ENCODE assay signal across 8 cellular contexts in the genomic region with DNA sequence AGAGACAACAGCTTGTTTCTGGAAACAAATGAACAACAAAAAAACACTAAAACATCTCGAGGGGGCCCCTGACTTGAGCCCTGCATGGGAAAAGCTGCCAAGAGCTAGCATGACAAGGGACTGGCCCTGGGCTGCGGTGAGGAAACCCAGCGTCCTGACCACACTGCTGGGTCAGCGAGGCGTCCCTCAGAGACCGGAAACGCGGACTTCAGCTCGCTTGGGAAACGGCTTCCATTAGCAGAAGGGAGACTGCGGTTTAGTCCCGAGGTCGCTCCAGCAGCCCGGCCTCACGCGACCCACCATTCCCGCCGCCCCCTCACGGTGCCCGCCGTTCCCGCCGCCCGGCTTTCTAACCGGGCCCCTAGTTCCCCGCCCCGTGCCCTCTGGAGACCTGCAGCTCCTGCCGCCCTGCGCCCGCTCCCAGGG. TPM values are rescaled to one million over a fixed set of nuclear protein-coding genes. Genes with fewer than 3 reads are reported as not detected.
DNase-seq lines count a peak whose midpoint lies in the region; ATAC-seq, FAIRE-seq and TF ChIP-seq lines count a peak whose summit lies in the region.

No MANE protein-coding gene starts in this region.

- intact Hi-C loops in Panc1 (cut with micrococcal nuclease; ENCODE audit: unreplicated experiment) = no loop called here
- intact Hi-C loops in MCF 10A (cut with micrococcal nuclease) = loop anchor here (5.0 to 10.0 kb wide), 2 partner anchors 572 to 914 kb away; no protein-coding TSS in a partner anchor

- peaks cover 23% of the 10 kb centered on the region for H3K4me1 Mint-ChIP-seq in MCF 10A (ENCODE audit: insufficient read depth, unreplicated experiment)

- no TSS peak for BruUV-seq in Panc1 (replicated peaks; lab: Mats Ljungman, UMichigan)
- no TSS peak for BruUV-seq in MCF 10A (replicated peaks; lab: Mats Ljungman, UMichigan)

- POLR2A ChIA-PET in Panc1 (lab: Charles Lee) (interaction anchor here (1.2 kb wide), 1 partner anchor 49 kb away, joined by 6 read pairs; no protein-coding TSS in a partner anchor), MCF 10A (lab: Yijun Ruan, JAX) (interaction anchor here (0.6 to 2.0 kb wide), 21 partner anchors 8 to 1606 kb away, joined by 3 to 14 read pairs (median 3); no protein-coding TSS in a partner anchor)

- TF ChIP-seq CTCF in Panc1 (IDR thresholded peaks at IDR 0.05) (no peak), MCF 10A (IDR thresholded peaks at IDR 0.05; ENCODE audit: unreplicated experiment) (no peak), retinal pigment epithelial cell (conservative IDR thresholded peaks at IDR 0.05; ENCODE audit: low read depth, low read length) (no peak)

- no peaks in the 10 kb centered on the region; the same call in 1 of the 2 replicates for H3K4me1 ChIP-seq in Panc1 (ENCODE audit: control insufficient read depth, insufficient read depth, low read length)
- H3K4me1 ChIP-seq in iPS-18a (ENCODE audit: control insufficient read depth, low read depth, low read length) = peaks cover 18% of the 10 kb centered on the region

- H3K27me3 ChIP-seq in Panc1 (ENCODE audit: control insufficient read depth, insufficient read depth, low read length) = no peaks in the 10 kb centered on the region
- H3K27me3 ChIP-seq in iPS-18a (ENCODE audit: control insufficient read depth, insufficient read depth, low read length) = peaks cover 17% of the 10 kb centered on the region

- peak overlapping the region; percentile 89 for H3K27ac ChIP-seq in Panc1 (ENCODE audit: low read length)
- no peak overlapping the region for H3K27ac ChIP-seq in iPS-18a (ENCODE audit: low read length)

- no peaks in the 10 kb centered on the region for H3K9me3 ChIP-seq in Panc1 (ENCODE audit: control insufficient read depth, insufficient read depth, low read depth, low read length)
- no peaks in the 10 kb centered on the region for H3K9me3 ChIP-seq in iPS-18a (ENCODE audit: control insufficient read depth, low read depth, low read length)

- peak overlapping the region; percentile 93 for H3K4me3 Mint-ChIP-seq in MCF 10A (ENCODE audit: unreplicated experiment)

- no peaks in the 10 kb centered on the region for H3K36me3 ChIP-seq in Panc1 (ENCODE audit: control insufficient read depth, insufficient read depth, low read length)
- no peaks in the 10 kb centered on the region for H3K36me3 ChIP-seq in iPS-18a (ENCODE audit: control insufficient read depth, low read depth, low read length)

- in situ Hi-C loops in Panc1 (cut with HindIII; ENCODE audit: low pct_unique_long_range_greater_than_20kb, low sequenced_read_pairs) = no loop called here

- no peaks in the 10 kb centered on the region for H3K27me3 Mint-ChIP-seq in MCF 10A (ENCODE audit: insufficient read depth, unreplicated experiment)

- H3K27ac Mint-ChIP-seq in MCF 10A (ENCODE audit: low read depth, unreplicated experiment) = peak overlapping the region; percentile 98

- H3K36me3 Mint-ChIP-seq in MCF 10A (ENCODE audit: insufficient read depth, unreplicated experiment) = peaks cover 9% of the 10 kb centered on the region

- ATAC-seq in HG02973 (IDR thresholded peaks at IDR 0.05; ENCODE audit: unreplicated experiment) = peak; percentile 19
- ATAC-seq in Panc1 = peak; percentile 72

- CTCF ChIA-PET in Panc1 (lab: Charles Lee) (no interaction called here), MCF 10A (lab: Yijun Ruan, JAX) (interaction anchor here (0.9 to 1.0 kb wide), 3 partner anchors 21 to 784 kb away, joined by 3 read pairs; no protein-coding TSS in a partner anchor)

- peak overlapping the region; percentile 73 for H3K9ac ChIP-seq in iPS-18a (ENCODE audit: low read length)

- H3K4me3 ChIP-seq in Panc1 (ENCODE audit: low read depth in 2 of 2, low read length in 2 of 2) (peak overlapping the region; percentile 69 to 76), iPS-18a (ENCODE audit: low read length) (peak overlapping the region; percentile 72), retinal pigment epithelial cell (ENCODE audit: low read length) (peak overlapping the region; percentile 71)

- peak; percentile 78 for FAIRE-seq in GM18507 (lab: Jason Lieb, UNC)

- DNase-seq in AG20443 (ENCODE audit: low spot score) (peak; percentile 88), GM18507 (ENCODE audit: extremely low spot score, insufficient read length, low read depth) (no peak), Panc1 (ENCODE audit: low read depth, low spot score) (no peak), MCF 10A (ENCODE audit: unreplicated experiment) (peak; percentile 69), retinal pigment epithelial cell (ENCODE audit: low read depth) (peak; percentile 24), NCI-H1048 (lab: John Stamatoyannopoulos, UW) (no peak)

- no peaks in the 10 kb centered on the region for H3K9me3 Mint-ChIP-seq in MCF 10A (ENCODE audit: unreplicated experiment)

RNA-seq across cellular contexts. Expression of gene CCDC122, which starts 0.6 kb away (rescaled TPM):
- total RNA-seq in Panc1 (2021; ENCODE audit: unreplicated experiment) (5.2 TPM), MCF 10A (2022) (15.7 and 16.3 TPM in 2 replicates)
- polyA plus RNA-seq in Panc1 (2012; ENCODE audit: insufficient read length) = 2.0 TPM

RNA-seq across cellular contexts. Expression of gene LACC1, which starts 0.8 kb away (rescaled TPM):
- total RNA-seq in Panc1 (2021; ENCODE audit: unreplicated experiment) (2.1 TPM), MCF 10A (2022) (11.7 and 14.1 TPM in 2 replicates)
- polyA plus RNA-seq in Panc1 (2012; ENCODE audit: insufficient read length) = 0.88 TPM

Comparison
In these comparisons a context has a peak if more than half of its experiments do, and no peak if none do; other contexts are left out.
1. DNase-seq: peak in AG20443 (single experiment), MCF 10A (single experiment) and retinal pigment epithelial cell (single experiment); none in GM18507 (single experiment), Panc1 (single experiment) and NCI-H1048 (single experiment).
2. Peak in every context shown above with its lines, with median percentiles within 50 percentile points of each other: H3K4me3 ChIP-seq.